ENCODE assay signal across 8 cellular contexts in genomic region chr11:15073361-15074205, GRCh38. TPM values are rescaled to one million over a fixed set of nuclear protein-coding genes. Genes with fewer than 3 reads are reported as not detected.
A peak's percentile ranks its signal among the peaks of the same experiment; 100 is the strongest.
DNase-seq lines count a peak whose midpoint lies in the region; ATAC-seq and TF ChIP-seq lines count a peak whose summit lies in the region.

TSS of gene CALCB (plus strand) at chr11:15073593. CDS start at chr11:15074719, 1,126 bp downstream.

- peak within 1 kb of the TSS; percentile 67 for H3K4me3 ChIP-seq in CD4-positive, CD25-positive, alpha-beta regulatory T cell (ENCODE audit: low read depth, low read length)
- H3K4me3 ChIP-seq in heart left ventricle (peak within 1 kb of the TSS; percentile 2 to 43 (median 33)), sigmoid colon (peak within 1 kb of the TSS; percentile 0 to 46 (median 28))

- no peak for TF ChIP-seq EP300 in sigmoid colon (IDR thresholded peaks at IDR 0.05)

- no peaks in the 10 kb centered on the region for H3K36me3 ChIP-seq in CD4-positive, CD25-positive, alpha-beta regulatory T cell (ENCODE audit: control insufficient read depth, insufficient read depth, low read length)
- H3K36me3 ChIP-seq in heart left ventricle: no peaks in the 10 kb centered on the region
- H3K36me3 ChIP-seq in sigmoid colon: no peaks in the 10 kb centered on the region

- 1 to 2% (median 2%) methylated on average over 44 to 60 of the region's 60 CpGs for WGBS in heart left ventricle, 4 donors
- WGBS in sigmoid colon, 2 donors: 2 to 3% methylated on average over 60 of the region's 60 CpGs

- ATAC-seq in CD4-positive, CD25-positive, alpha-beta regulatory T cell (ENCODE audit: low read depth in 2 of 2): no peak
- ATAC-seq in heart left ventricle: peak in 2 of 4 donors; percentile 31 to 56
- ATAC-seq in HG03159 (IDR thresholded peaks at IDR 0.05; ENCODE audit: unreplicated experiment): no peak

- DNase-seq in CD4-positive, CD25-positive, alpha-beta regulatory T cell: peak in 2 of 3 donors; percentile 13 to 14
- DNase-seq in NCI-H1105 treated with DMSO at 0.1 percent for 48 hours (lab: John Stamatoyannopoulos, UW): peak; percentile 77
- peak; percentile 58 to 69 for DNase-seq in activated T-cell treated with anti-CD3 and anti-CD28 coated beads, Interleukin-2, amount 50 U/mL, for 48 hours
- DNase-seq in heart left ventricle: no peak
- no peak for DNase-seq in sigmoid colon
- DNase-seq in Kasumi-1 (lab: John Stamatoyannopoulos, UW): no peak
- no peak for DNase-seq in stimulated activated naive CD4-positive, alpha-beta T cell treated with Interleukin-2 at 50 U/mL for 16 hours (lab: John Stamatoyannopoulos, UW)

- peaks cover 0 to 15% (median 2%) of the 10 kb centered on the region in 7 donors for H3K9me3 Mint-ChIP-seq in CD4-positive, CD25-positive, alpha-beta regulatory T cell

- peak within 1 kb of the TSS; percentile 56 to 86 (median 84) for H3K4me3 Mint-ChIP-seq in CD4-positive, CD25-positive, alpha-beta regulatory T cell

- TF ChIP-seq POLR2A in heart left ventricle (IDR thresholded peaks at IDR 0.05) (no peak), sigmoid colon (IDR thresholded peaks at IDR 0.05) (no peak)

- intact Hi-C loops in heart left ventricle (cut with DNase I): loop anchor here in 8 of 10 donors (1.0 to 10.0 kb wide), 8 partner anchors 101 to 549 kb away; partner anchors contain the start of genes CALCA (in 3 of the 8) and PSMA1 (in 1 of the 8)
- intact Hi-C loops in sigmoid colon (cut with DNase I): loop anchor here (5.0 kb wide), 1 partner anchor 101 kb away; the partner anchor contains the start of gene CALCA

- H3K27ac ChIP-seq in CD4-positive, CD25-positive, alpha-beta regulatory T cell (ENCODE audit: insufficient read depth, low read length, poor library complexity, severe bottlenecking): no peak within 1 kb of the TSS
- H3K27ac ChIP-seq in heart left ventricle: no peak within 1 kb of the TSS
- H3K27ac ChIP-seq in sigmoid colon: no peak within 1 kb of the TSS

- peaks cover 6% of the 10 kb centered on the region for H3K27me3 ChIP-seq in CD4-positive, CD25-positive, alpha-beta regulatory T cell (ENCODE audit: control insufficient read depth, insufficient read depth, low read length)
- H3K27me3 ChIP-seq in heart left ventricle (peaks cover 9 to 56% (median 33%) of the 10 kb centered on the region in 9 donors), sigmoid colon (peaks cover 11 to 48% (median 27%) of the 10 kb centered on the region in 3 donors)

- peaks cover 18% of the 10 kb centered on the region for H3K4me1 ChIP-seq in CD4-positive, CD25-positive, alpha-beta regulatory T cell (ENCODE audit: control insufficient read depth, insufficient read depth, low read length, poor library complexity, severe bottlenecking)
- H3K4me1 ChIP-seq in heart left ventricle: peaks cover 0 to 21% (median 13%) of the 10 kb centered on the region in 12 donors
- H3K4me1 ChIP-seq in sigmoid colon: peaks cover 0 to 22% (median 20%) of the 10 kb centered on the region in 4 donors

- no peak for TF ChIP-seq CTCF in heart left ventricle (IDR thresholded peaks at IDR 0.05)
- no peak for TF ChIP-seq CTCF in sigmoid colon (IDR thresholded peaks at IDR 0.05)

- H3K9me3 ChIP-seq in CD4-positive, CD25-positive, alpha-beta regulatory T cell (ENCODE audit: control insufficient read depth in 2 of 2, low read length in 2 of 2): no peaks in the 10 kb centered on the region
- H3K9me3 ChIP-seq in heart left ventricle (peaks cover 0 to 20% (median 0%) of the 10 kb centered on the region in 12 donors), sigmoid colon (no peaks in the 10 kb centered on the region)

- H3K36me3 Mint-ChIP-seq in CD4-positive, CD25-positive, alpha-beta regulatory T cell: no peaks in the 10 kb centered on the region

- peak within 1 kb of the TSS in 2 of 3 donors; percentile 54 to 83 for H3K27ac Mint-ChIP-seq in CD4-positive, CD25-positive, alpha-beta regulatory T cell

- H3K27me3 Mint-ChIP-seq in CD4-positive, CD25-positive, alpha-beta regulatory T cell: peaks cover 36% of the 10 kb centered on the region

- peaks cover 0 to 23% (median 0%) of the 10 kb centered on the region in 4 donors for H3K4me1 Mint-ChIP-seq in CD4-positive, CD25-positive, alpha-beta regulatory T cell

RNA-seq across cellular contexts. Expression of gene CALCB, which starts in this region (rescaled TPM):
- total RNA-seq in CD4-positive, CD25-positive, alpha-beta regulatory T cell: 0.25 TPM
- under 1 TPM; 0.28 to 0.38 (median 0.31) TPM for polyA plus RNA-seq in CD4-positive, CD25-positive, alpha-beta regulatory T cell
- total RNA-seq in heart left ventricle (1 to 10 TPM in 1 of 9 donors, under 1 TPM in 5, not detected in 3; 0.11 to 1.3 (median 0.37) TPM), sigmoid colon (1 to 10 TPM in 1 of 4 donors, under 1 TPM in 3; 0.28 to 6.1 (median 0.64) TPM)
- polyA plus RNA-seq in heart left ventricle (under 1 TPM in 1 of 2 donors, not detected in 1; 0.36 TPM), sigmoid colon (1 to 10 TPM in 1 of 3 donors, not detected in 2; 1.6 TPM)

Comparison
In these comparisons a context has a peak if more than half of its experiments do, and no peak if none do; other contexts are left out.
1. Peak in DNase-seq and H3K4me3 ChIP-seq in CD4-positive, CD25-positive, alpha-beta regulatory T cell; RNA of the gene not detected or under 1 TPM.
2. DNase-seq: peak in NCI-H1105 treated with DMSO at 0.1 percent for 48 hours (single experiment) and activated T-cell treated with anti-CD3 and anti-CD28 coated beads, Interleukin-2, amount 50 U/mL, for 48 hours (2 of 2); none in heart left ventricle (0 of 5), sigmoid colon (single experiment), Kasumi-1 (0 of 2) and stimulated activated naive CD4-positive, alpha-beta T cell treated with Interleukin-2 at 50 U/mL for 16 hours (single experiment).
3. Peak in every context shown above with its lines, with median percentiles within 50 percentile points of each other: H3K4me3 ChIP-seq.